In the genomic region with DNA sequence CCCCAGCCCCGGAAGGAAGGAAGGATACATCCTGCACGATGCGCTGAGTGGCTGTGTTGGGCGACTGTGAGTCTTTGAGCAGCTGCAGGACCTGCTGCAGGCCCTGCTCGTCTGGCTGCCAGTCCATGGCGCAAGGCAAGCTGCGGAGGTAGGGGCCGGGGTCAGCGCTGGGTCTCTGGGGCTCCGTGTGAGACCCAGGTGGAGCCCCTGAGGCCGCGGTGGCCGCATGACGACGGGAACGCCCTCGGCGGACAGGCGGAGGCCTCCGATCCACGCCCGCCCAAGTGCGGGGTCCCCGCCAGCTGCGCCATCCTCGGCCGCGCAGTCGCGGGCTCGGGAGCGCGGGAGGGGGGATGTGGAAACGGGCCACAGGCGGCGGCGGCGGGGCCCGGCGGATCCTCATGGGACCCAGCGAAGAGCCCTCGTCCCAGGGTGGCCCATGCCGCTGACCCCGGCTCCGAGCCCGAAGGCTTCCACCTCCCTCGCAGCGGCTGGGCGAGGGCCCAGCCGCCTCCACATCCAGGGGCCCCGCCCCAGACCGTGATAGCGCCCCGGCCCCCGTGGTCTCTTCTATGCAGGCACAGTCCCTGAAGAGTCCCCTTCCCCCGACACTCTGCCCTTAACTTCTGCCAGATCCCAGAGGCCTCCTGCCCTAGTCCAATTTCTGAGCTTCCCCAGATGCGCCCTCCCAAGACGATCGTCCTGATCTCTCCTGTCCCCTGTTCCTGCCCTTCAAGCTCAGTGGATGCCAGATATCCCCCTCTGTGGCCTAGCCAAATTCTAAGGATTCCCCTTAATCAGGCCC, we compare ENCODE assay signal across 8 cellular contexts. TPM values are rescaled to one million over a fixed set of nuclear protein-coding genes. Genes with fewer than 3 reads are reported as not detected.
DNase-seq lines count a peak whose midpoint lies in the region; ATAC-seq and TF ChIP-seq lines count a peak whose summit lies in the region.

No MANE protein-coding gene starts in this region.

- DNase-seq in CD8-positive, alpha-beta memory T cell: peak in 1 of 5 donors; percentile 18
- DNase-seq in OCI-LY7 (ENCODE audit: low spot score): peak; percentile 37
- DNase-seq in mesenchymal stem cell: peak; percentile 29
- no peak for DNase-seq in GM10248 (ENCODE audit: extremely low spot score)
- no peak for DNase-seq in NCI-H2029 treated with DMSO at 0.1 percent for 48 hours (lab: John Stamatoyannopoulos, UW)

- peak overlapping the region; percentile 60 for H3K27ac ChIP-seq in CD8-positive, alpha-beta memory T cell (ENCODE audit: low read depth, low read length)
- H3K27ac ChIP-seq in OCI-LY7 (ENCODE audit: low read depth, low read length, poor library complexity, severe bottlenecking) (peak overlapping the region; percentile 74), mesenchymal stem cell (ENCODE audit: low read length, poor library complexity, severe bottlenecking) (peak overlapping the region; percentile 88), urinary bladder (ENCODE audit: low read depth) (peak overlapping the region; percentile 51)

- CTCF ChIA-PET in CD8-positive, alpha-beta memory T cell (lab: Charles Lee): interaction anchor here (0.6 to 4.4 kb wide), 6 partner anchors 13 to 126 kb away, joined by 3 to 25 read pairs (median 4); a partner anchor contains a TSS
- CTCF ChIA-PET in OCI-LY7 (lab: Charles Lee; ENCODE audit: unreplicated experiment) (interaction anchor here (0.6 kb wide), 1 partner anchor 13 kb away, joined by 3 read pairs; no protein-coding TSS in a partner anchor), GM10248 (lab: Yijun Ruan, JAX) (interaction anchor here (0.6 to 3.3 kb wide), 4 partner anchors 34 to 75 kb away, joined by 3 to 13 read pairs (median 6); no protein-coding TSS in a partner anchor)

- intact Hi-C loops in OCI-LY7 (cut with micrococcal nuclease; ENCODE audit: unreplicated experiment): loop anchor here (5.0 kb wide), 1 partner anchor 71 kb away; a partner anchor contains a TSS
- intact Hi-C loops in dendritic cell treated with granulocyte-macrophage colony-stimulating factor and Interleukin-4, amounts not matched to agents 40 ng/mL and 50 ng/mL, for 4 days (cut with micrococcal nuclease): no loop called here

- H3K9me3 ChIP-seq in CD8-positive, alpha-beta memory T cell (ENCODE audit: low read length): no peaks in the 10 kb centered on the region
- H3K9me3 ChIP-seq in OCI-LY7 (ENCODE audit: low read length) (no peaks in the 10 kb centered on the region), mesenchymal stem cell (ENCODE audit: control insufficient read depth, low read length) (no peaks in the 10 kb centered on the region)

- peaks cover 72% of the 10 kb centered on the region for H3K79me2 ChIP-seq in OCI-LY7 (ENCODE audit: insufficient read depth, low read depth, low read length)

- WGBS in mesenchymal stem cell: 39% methylated on average over 59 of the region's 59 CpGs
- WGBS in urinary bladder: 7% methylated on average over 59 of the region's 59 CpGs

- peak overlapping the region; percentile 77 to 97 (median 91) for H3K27ac Mint-ChIP-seq in CD8-positive, alpha-beta memory T cell
- H3K27ac Mint-ChIP-seq in dendritic cell treated with granulocyte-macrophage colony-stimulating factor and Interleukin-4, amounts not matched to agents 40 ng/mL and 50 ng/mL, for 4 days: peak overlapping the region; percentile 83

- H2AK5ac ChIP-seq in mesenchymal stem cell (ENCODE audit: low read length, severe bottlenecking): no peak overlapping the region

- H3K4ac ChIP-seq in mesenchymal stem cell (ENCODE audit: low read depth in 1 of 2, low read length in 2 of 2): peak overlapping the region; percentile 79 to 95

- H3K36me3 Mint-ChIP-seq in CD8-positive, alpha-beta memory T cell: peaks cover 0 to 33% (median 6%) of the 10 kb centered on the region in 3 donors
- peaks cover 47% of the 10 kb centered on the region for H3K36me3 Mint-ChIP-seq in dendritic cell treated with granulocyte-macrophage colony-stimulating factor and Interleukin-4, amounts not matched to agents 40 ng/mL and 50 ng/mL, for 4 days (ENCODE audit: low read depth)

- H3K79me1 ChIP-seq in mesenchymal stem cell (replicated peaks; ENCODE audit: low read length, poor library complexity, severe bottlenecking): peaks cover 5% of the 10 kb centered on the region

- peak overlapping the region; percentile 67 for H4K8ac ChIP-seq in mesenchymal stem cell (ENCODE audit: low read length)

- H3K14ac ChIP-seq in mesenchymal stem cell (ENCODE audit: low read length in 2 of 2): peak overlapping the region in 1 of 2 experiments; percentile 68

- no peaks in the 10 kb centered on the region for H3K9me2 ChIP-seq in OCI-LY7 (ENCODE audit: insufficient read depth, low read length)

- H3K4me3 Mint-ChIP-seq in CD8-positive, alpha-beta memory T cell: peak overlapping the region; percentile 90 to 94 (median 92)
- H3K4me3 Mint-ChIP-seq in dendritic cell treated with granulocyte-macrophage colony-stimulating factor and Interleukin-4, amounts not matched to agents 40 ng/mL and 50 ng/mL, for 4 days: peak overlapping the region; percentile 95

- no peak overlapping the region for H2BK5ac ChIP-seq in mesenchymal stem cell (ENCODE audit: low read depth, low read length, poor library complexity, severe bottlenecking)

- peak overlapping the region; percentile 76 for H3K4me3 ChIP-seq in CD8-positive, alpha-beta memory T cell (ENCODE audit: low read length)
- H3K4me3 ChIP-seq in OCI-LY7 (ENCODE audit: low read depth, low read length, poor library complexity, severe bottlenecking) (peak overlapping the region; percentile 82), mesenchymal stem cell (ENCODE audit: insufficient read depth in 1 of 2, low read depth in 1 of 2, low read length in 2 of 2) (peak overlapping the region; percentile 78 to 95), urinary bladder (ENCODE audit: low read depth, low read length) (peak overlapping the region; percentile 90)

- peaks cover 13% of the 10 kb centered on the region; the same call in 1 of the 2 replicates for H4K20me1 ChIP-seq in OCI-LY7 (ENCODE audit: insufficient read depth, low read length)

- TF ChIP-seq CTCF in OCI-LY7 (conservative IDR thresholded peaks at IDR 0.05; ENCODE audit: low read length) (no peak), GM10248 (IDR thresholded peaks at IDR 0.05; ENCODE audit: control extremely low read depth, extremely low read depth, low read depth, missing control alignments) (no peak)

- no peaks in the 10 kb centered on the region for H3K9me3 Mint-ChIP-seq in CD8-positive, alpha-beta memory T cell
- H3K9me3 Mint-ChIP-seq in dendritic cell treated with granulocyte-macrophage colony-stimulating factor and Interleukin-4, amounts not matched to agents 40 ng/mL and 50 ng/mL, for 4 days: no peaks in the 10 kb centered on the region

- peak overlapping the region; percentile 50 for H2BK15ac ChIP-seq in mesenchymal stem cell (ENCODE audit: low read depth, poor library complexity, severe bottlenecking)

- H3K4me1 ChIP-seq in CD8-positive, alpha-beta memory T cell (ENCODE audit: insufficient read depth, low read length): peaks cover 17% of the 10 kb centered on the region
- H3K4me1 ChIP-seq in OCI-LY7 (ENCODE audit: insufficient read depth, low read length, poor library complexity, severe bottlenecking): peaks cover 12% of the 10 kb centered on the region
- peaks cover 16% of the 10 kb centered on the region for H3K4me1 ChIP-seq in mesenchymal stem cell (ENCODE audit: control insufficient read depth, insufficient read depth, low read depth, low read length)
- peaks cover 1% of the 10 kb centered on the region for H3K4me1 ChIP-seq in urinary bladder (ENCODE audit: insufficient read depth)

- no peaks in the 10 kb centered on the region for H3K27me3 ChIP-seq in CD8-positive, alpha-beta memory T cell (ENCODE audit: insufficient read depth, low read length, poor library complexity, severe bottlenecking)
- H3K27me3 ChIP-seq in mesenchymal stem cell (ENCODE audit: control insufficient read depth in 1 of 2, insufficient read depth in 1 of 2, low read length in 2 of 2): no peaks in the 10 kb centered on the region

- BruUV-seq in OCI-LY7 (replicated peaks; lab: Mats Ljungman, UMichigan): no TSS peak

- H3K27me3 Mint-ChIP-seq in CD8-positive, alpha-beta memory T cell: peaks cover 0 to 4% of the 10 kb centered on the region in 2 donors
- H3K27me3 Mint-ChIP-seq in dendritic cell treated with granulocyte-macrophage colony-stimulating factor and Interleukin-4, amounts not matched to agents 40 ng/mL and 50 ng/mL, for 4 days: no peaks in the 10 kb centered on the region

- peak overlapping the region; percentile 91 for H3K9ac ChIP-seq in mesenchymal stem cell (ENCODE audit: low read length)

- POLR2A ChIA-PET in CD8-positive, alpha-beta memory T cell (lab: Charles Lee): interaction anchor here (0.6 to 4.0 kb wide), 3 partner anchors 14 to 225 kb away, joined by 5 to 38 read pairs (median 7); a partner anchor contains a TSS
- POLR2A ChIA-PET in OCI-LY7 (lab: Charles Lee) (interaction anchor here (0.6 to 3.6 kb wide), 3 partner anchors 12 to 34 kb away, joined by 3 to 32 read pairs (median 3); a partner anchor contains a TSS), GM10248 (lab: Yijun Ruan, JAX) (interaction anchor here (1.2 kb wide), 1 partner anchor 71 kb away, joined by 3 read pairs; a partner anchor contains a TSS)

- peaks cover 7% of the 10 kb centered on the region for H3K36me3 ChIP-seq in CD8-positive, alpha-beta memory T cell (ENCODE audit: insufficient read depth, low read length)
- peaks cover 60% of the 10 kb centered on the region for H3K36me3 ChIP-seq in OCI-LY7 (ENCODE audit: insufficient read depth, low read length)
- H3K36me3 ChIP-seq in mesenchymal stem cell (ENCODE audit: control insufficient read depth in 1 of 2, insufficient read depth in 2 of 2, low read depth in 1 of 2, low read length in 2 of 2): peaks cover 25 to 31% of the 10 kb centered on the region in 2 experiments
- no peaks in the 10 kb centered on the region for H3K36me3 ChIP-seq in urinary bladder (ENCODE audit: insufficient read depth)

- peak overlapping the region; percentile 97 for H3K4me2 ChIP-seq in OCI-LY7 (ENCODE audit: low read length)
- peak overlapping the region; percentile 45 for H3K4me2 ChIP-seq in mesenchymal stem cell (ENCODE audit: low read length, poor library complexity, severe bottlenecking)

- H3K23ac ChIP-seq in mesenchymal stem cell (ENCODE audit: low read length in 2 of 2): no peak overlapping the region

- no peak for ATAC-seq in HG03135 (IDR thresholded peaks at IDR 0.05; ENCODE audit: unreplicated experiment)

- H4K91ac ChIP-seq in mesenchymal stem cell (ENCODE audit: low read length): peak overlapping the region; percentile 84

- peak overlapping the region; percentile 84 to 91 for H3K18ac ChIP-seq in mesenchymal stem cell (ENCODE audit: low read depth in 1 of 2, low read length in 2 of 2)

- peak overlapping the region; percentile 93 for H2BK120ac ChIP-seq in mesenchymal stem cell (ENCODE audit: low read depth, low read length)

- H2AFZ ChIP-seq in OCI-LY7 (ENCODE audit: low read length): no peak overlapping the region
- H2AFZ ChIP-seq in mesenchymal stem cell (ENCODE audit: low read depth, low read length): peak overlapping the region; percentile 47

- peaks cover 35 to 46% (median 38%) of the 10 kb centered on the region in 3 donors for H3K4me1 Mint-ChIP-seq in CD8-positive, alpha-beta memory T cell
- H3K4me1 Mint-ChIP-seq in dendritic cell treated with granulocyte-macrophage colony-stimulating factor and Interleukin-4, amounts not matched to agents 40 ng/mL and 50 ng/mL, for 4 days (ENCODE audit: low read depth): peaks cover 50% of the 10 kb centered on the region

- peak overlapping the region in 1 of 2 experiments; percentile 21 for H2BK12ac ChIP-seq in mesenchymal stem cell (ENCODE audit: low read length in 2 of 2)

RNA-seq across cellular contexts. Expression of a gene that starts 2.7 kb away (rescaled TPM):
- 100 to 1,000 TPM; 148 TPM for total RNA-seq in CD8-positive, alpha-beta memory T cell
- 3.4 TPM for polyA plus RNA-seq in CD8-positive, alpha-beta memory T cell
- 42.6 and 47.3 TPM in 2 replicates for total RNA-seq in OCI-LY7 (2014; rRNA removed; shearing (Covaris generic))
- total RNA-seq in OCI-LY7 (2022) (112 and 120 TPM in 2 replicates), urinary bladder (35.4 TPM)
- 39.8 TPM for polyA plus RNA-seq in mesenchymal stem cell (2013, experiment 1 of 2)
- polyA plus RNA-seq in mesenchymal stem cell (2013, experiment 2 of 2): 37.8 TPM
- 50.7 TPM for polyA plus RNA-seq in urinary bladder

RNA-seq across cellular contexts. Expression of a gene that starts 13.4 kb away (rescaled TPM):
- 100 to 1,000 TPM; 243 to 247 TPM for total RNA-seq in CD8-positive, alpha-beta memory T cell
- 248 TPM for polyA plus RNA-seq in CD8-positive, alpha-beta memory T cell
- total RNA-seq in OCI-LY7 (2014; rRNA removed; shearing (Covaris generic)): 322 and 336 TPM in 2 replicates
- 211 and 219 TPM in 2 replicates for total RNA-seq in OCI-LY7 (2022)
- 270 TPM for polyA plus RNA-seq in mesenchymal stem cell (2013, experiment 1 of 2)
- 272 TPM for polyA plus RNA-seq in mesenchymal stem cell (2013, experiment 2 of 2)
- 59.5 TPM for total RNA-seq in urinary bladder
- 285 TPM for polyA plus RNA-seq in urinary bladder

RNA-seq across cellular contexts. Expression of a gene that starts 16.2 kb away (rescaled TPM):
- total RNA-seq in CD8-positive, alpha-beta memory T cell: 100 to 1,000 TPM in 1 of 2 experiments, 10 to 100 TPM in 1; 96.9 to 101 TPM
- 72.5 TPM for polyA plus RNA-seq in CD8-positive, alpha-beta memory T cell
- total RNA-seq in OCI-LY7 (2014; rRNA removed; shearing (Covaris generic)): 40.5 and 48.8 TPM in 2 replicates
- total RNA-seq in OCI-LY7 (2022): 29.1 and 34.3 TPM in 2 replicates
- polyA plus RNA-seq in mesenchymal stem cell (2013, experiment 1 of 2): 59.3 TPM
- 58.3 TPM for polyA plus RNA-seq in mesenchymal stem cell (2013, experiment 2 of 2)
- 22.7 TPM for total RNA-seq in urinary bladder
- polyA plus RNA-seq in urinary bladder: 84.4 TPM

RNA-seq across cellular contexts. Expression of a gene that starts 24.6 kb away (rescaled TPM):
- 1 to 10 TPM; 7.9 to 8.1 TPM for total RNA-seq in CD8-positive, alpha-beta memory T cell
- polyA plus RNA-seq in CD8-positive, alpha-beta memory T cell: 5.9 TPM
- total RNA-seq in OCI-LY7 (2014; rRNA removed; shearing (Covaris generic)): 10.6 and 11.5 TPM in 2 replicates
- total RNA-seq in OCI-LY7 (2022): 10.8 and 11.0 TPM in 2 replicates
- polyA plus RNA-seq in mesenchymal stem cell (2013, experiment 1 of 2): 5.2 TPM
- polyA plus RNA-seq in mesenchymal stem cell (2013, experiment 2 of 2): 5.2 TPM
- 2.6 TPM for total RNA-seq in urinary bladder
- polyA plus RNA-seq in urinary bladder: 8.9 TPM

RNA-seq across cellular contexts. Expression of a gene that starts 30.5 kb away (rescaled TPM):
- not detected for total RNA-seq in CD8-positive, alpha-beta memory T cell
- polyA plus RNA-seq in CD8-positive, alpha-beta memory T cell: not detected
- 0.10 TPM in 1 of 2 replicates, not detected in the other for total RNA-seq in OCI-LY7 (2014; rRNA removed; shearing (Covaris generic))
- total RNA-seq in OCI-LY7 (2022) (not detected in 2 replicates), urinary bladder (not detected)
- 0.04 TPM for polyA plus RNA-seq in mesenchymal stem cell (2013, experiment 1 of 2)
- polyA plus RNA-seq in mesenchymal stem cell (2013, experiment 2 of 2): 0.01 TPM
- not detected for polyA plus RNA-seq in urinary bladder

Comparison
In these comparisons a context has a peak if more than half of its experiments do, and no peak if none do; other contexts are left out.
1. DNase-seq: peak in OCI-LY7 (single experiment) and mesenchymal stem cell (single experiment); none in GM10248 (single experiment) and NCI-H2029 treated with DMSO at 0.1 percent for 48 hours (single experiment).
2. Peak in every context shown above with its lines, with median percentiles within 50 percentile points of each other: H3K27ac ChIP-seq and H3K4me3 ChIP-seq.